8 cellular contexts compared by ENCODE assay signal in genomic region chr9:92762781-92763708, GRCh38. TPM values are rescaled to one million over a fixed set of nuclear protein-coding genes. Genes with fewer than 3 reads are reported as not detected.
DNase-seq lines count a peak whose midpoint lies in the region; ATAC-seq, FAIRE-seq and TF ChIP-seq lines count a peak whose summit lies in the region.

No MANE protein-coding gene starts in this region.

- H3K9me3 ChIP-seq in BE2C (no peaks in the 10 kb centered on the region), MG63 (no peaks in the 10 kb centered on the region), colonic mucosa (no peaks in the 10 kb centered on the region)

- no peak for ATAC-seq in natural killer cell
- ATAC-seq in HG02884 (IDR thresholded peaks at IDR 0.05; ENCODE audit: unreplicated experiment), result no peak

- H3K27ac ChIP-seq in colonic mucosa, result peak overlapping the region; percentile 37

- H3K9me3 Mint-ChIP-seq in natural killer cell, result no peaks in the 10 kb centered on the region

- H3K36me3 ChIP-seq in BE2C (peaks cover 3% of the 10 kb centered on the region; the same call in 1 of the 2 replicates), MG63 (peaks cover 2% of the 10 kb centered on the region), colonic mucosa (no peaks in the 10 kb centered on the region)

- H3K4me3 ChIP-seq in BE2C (ENCODE audit: low read depth, low read length), result peak overlapping the region; percentile 95
- H3K4me3 ChIP-seq in MG63, result peak overlapping the region; percentile 81
- H3K4me3 ChIP-seq in colonic mucosa, result peak overlapping the region; percentile 99

- H3K4me3 Mint-ChIP-seq in natural killer cell, result peak overlapping the region; percentile 98

- H3K27me3 Mint-ChIP-seq in natural killer cell (ENCODE audit: low read depth in 2 of 2), result no peaks in the 10 kb centered on the region

- H3K9ac ChIP-seq in colonic mucosa (ENCODE audit: low read depth in 2 of 2, low read length in 2 of 2), result peak overlapping the region; percentile 79 to 95

- FAIRE-seq in GM12892 (lab: Jason Lieb, UNC), result no peak

- H3K4me1 ChIP-seq in BE2C (peaks cover 3% of the 10 kb centered on the region; the same call in 1 of the 2 replicates), colonic mucosa (peaks cover 9% of the 10 kb centered on the region)

- peaks cover 40 to 51% of the 10 kb centered on the region in 2 donors for H3K4me1 Mint-ChIP-seq in natural killer cell

- intact Hi-C loops in colonic mucosa (cut with DNase I), result no loop called here
- intact Hi-C loops in natural killer cell (cut with micrococcal nuclease), result loop anchor here (10.0 kb wide), 1 partner anchor 648 kb away; the partner anchor contains the start of gene SPTLC1

- TF ChIP-seq CTCF in BE2C (IDR thresholded peaks at IDR 0.05; ENCODE audit: low read depth, low read length), result no peak
- no peak for TF ChIP-seq CTCF in colonic mucosa (IDR thresholded peaks at IDR 0.05)
- TF ChIP-seq CTCF in natural killer cell (IDR thresholded peaks at IDR 0.05), result no peak

- H3K27me3 ChIP-seq in BE2C (no peaks in the 10 kb centered on the region), MG63 (no peaks in the 10 kb centered on the region), colonic mucosa (no peaks in the 10 kb centered on the region)

- no peak for TF ChIP-seq POLR2A in GM12892 (IDR thresholded peaks at IDR 0.05; ENCODE audit: low read depth, low read length)

- no peaks in the 10 kb centered on the region for H3K36me3 Mint-ChIP-seq in natural killer cell

- peak overlapping the region; percentile 89 to 91 for H3K27ac Mint-ChIP-seq in natural killer cell

- DNase-seq in BE2C (no peak), MG63 (no peak), colonic mucosa (no peak), natural killer cell (no peak), medulla oblongata (ENCODE audit: extremely low spot score) (no peak), NCI-H2227 treated with DMSO at 0.1 percent for 48 hours (lab: John Stamatoyannopoulos, UW) (no peak), GM12892 (ENCODE audit: insufficient read length) (no peak)

RNA-seq across cellular contexts. Expression of gene BICD2, which starts 1.6 kb away (rescaled TPM):
- 49.5 TPM for polyA plus RNA-seq in BE2C (2012; ENCODE audit: insufficient read depth, insufficient read length, low read depth)
- total RNA-seq in MG63 (2014; rRNA removed; shearing (Covaris generic); ENCODE audit: low replicate concordance), result 35.6 and 49.5 TPM in 2 replicates
- total RNA-seq in colonic mucosa, result 1 to 10 TPM; 6.2 to 9.8 TPM
- 10 to 100 TPM; 27.0 to 39.7 (median 39.7) TPM for total RNA-seq in natural killer cell
- 9.5 TPM for polyA plus RNA-seq in GM12892 (2012; ENCODE audit: missing spikeins)
